In the genomic region with DNA sequence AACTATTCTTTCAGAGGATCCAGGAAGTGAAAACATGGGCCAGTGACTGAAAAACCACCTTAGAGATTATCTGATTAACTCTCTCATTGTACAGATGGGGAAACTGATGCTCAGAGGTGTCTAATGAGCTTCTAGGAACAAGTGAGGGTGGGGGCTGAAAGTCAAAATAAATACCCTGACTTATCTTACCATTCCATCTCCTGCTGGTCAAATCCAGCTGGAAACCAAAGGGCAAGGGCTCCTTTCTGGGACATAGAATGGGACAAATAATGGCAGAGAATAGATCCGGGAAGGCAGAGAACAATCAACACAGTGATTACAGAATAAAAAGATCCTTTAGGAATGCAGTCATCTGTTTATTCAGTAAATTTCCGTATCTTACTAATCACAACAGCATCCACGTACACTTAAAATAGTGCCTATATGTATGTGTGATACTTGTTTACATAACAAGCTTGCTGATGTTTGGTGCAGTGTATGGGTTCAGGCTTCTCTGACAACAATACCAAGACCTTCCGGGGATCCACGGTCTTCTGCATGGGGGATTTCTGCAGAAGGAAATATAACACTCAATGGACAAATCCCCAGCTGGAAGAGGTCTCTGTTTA, we compare ENCODE assay signal across 19 cellular contexts.
"Had no signal": no experiment of that assay in that cellular context is flagged by ENCODE, and none has a peak within 500 bp of the region (broad histone marks: within the 10 kb centered on the region; RNA-seq: fewer than 3 reads in every experiment).

No MANE protein-coding gene starts in this region.

- H3K27ac ChIP-seq: coronary artery, psoas muscle, transverse colon had no signal

- DNase-seq: activated CD4-positive, alpha-beta memory T cell treated with anti-CD3 and anti-CD28 coated beads for 36 hours; activated CD4-positive, alpha-beta T cell treated with anti-CD3 and anti-CD28 coated beads for 1 hour; activated gamma-delta T cell; activated T-cell treated with anti-CD3 and anti-CD28 coated beads, Interleukin-2, amount 50 U/mL, for 48 hours; anterior cingulate cortex; caudate nucleus; effector memory CD4-positive, alpha-beta T cell; erythroblast; hypothalamus; left colon; nucleus accumbens; psoas muscle; right lobe of liver; T-cell; T1000; transverse colon had no signal

- H3K4me1 ChIP-seq: psoas muscle, transverse colon had no signal

- ATAC-seq: left colon; natural killer cell treated with Interleukin-12 subunit alpha and Interleukin-12 subunit beta and Interleukin-15 and Interleukin-18, amount 100 ng/mL, for 72 hours; psoas muscle; stimulated activated memory B cell treated with anti-CD40 and anti-IgM and Interleukin-4, amounts not matched to agents 10 μg/mL and 1 μg/mL and 100 μg/mL, for 72 hours; T-cell had no signal

- H3K4me3 ChIP-seq: coronary artery, psoas muscle, right lobe of liver, transverse colon had no signal

- H3K36me3 ChIP-seq: right lobe of liver, transverse colon had no signal

- H3K27me3 ChIP-seq: right lobe of liver, transverse colon had no signal

- H3K9me3 ChIP-seq: psoas muscle, right lobe of liver, transverse colon had no signal
